In the genomic region with DNA sequence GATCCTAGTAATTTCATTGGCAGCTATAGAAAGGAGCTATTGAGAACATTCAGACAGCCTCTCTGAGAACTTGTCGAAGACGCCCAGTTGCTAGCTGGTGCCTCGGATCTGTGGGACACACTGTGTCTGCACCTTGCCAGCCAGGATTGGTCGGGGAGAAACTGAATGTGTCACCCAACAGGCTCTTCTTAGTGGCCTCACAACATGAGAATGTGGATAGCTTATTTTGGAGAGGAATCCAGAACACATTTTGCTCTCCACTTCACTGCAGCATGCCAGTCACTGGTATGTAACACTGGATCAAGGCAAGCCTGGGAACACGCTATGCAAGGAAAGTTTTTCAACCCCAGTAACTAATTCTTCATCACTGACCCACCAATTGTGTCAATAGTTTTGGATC, we compare ENCODE assay signal across 36 cellular contexts.
"Had no signal": no experiment of that assay in that cellular context is flagged by ENCODE, and none has a peak within 500 bp of the region (broad histone marks: within the 10 kb centered on the region; RNA-seq: fewer than 3 reads in every experiment).

No MANE protein-coding gene starts in this region.

- H3K4me3 Mint-ChIP-seq: activated CD4-positive, alpha-beta memory T cell treated with anti-CD3 and anti-CD28 coated beads, Interleukin-2, amount 10 ng/mL, durations not matched to agents 7 days and 5 days; activated CD8-positive, alpha-beta memory T cell treated with anti-CD3 and anti-CD28 coated beads, Interleukin-2, amount 10 ng/mL, durations not matched to agents 7 days and 5 days; activated naive CD4-positive, alpha-beta T cell treated with anti-CD3 and anti-CD28 coated beads, Interleukin-2, amount 10 ng/mL, durations not matched to agents 7 days and 5 days; activated naive CD8-positive, alpha-beta T cell; activated naive CD8-positive, alpha-beta T cell treated with anti-CD3 and anti-CD28 coated beads, Interleukin-2, amount 50 U/mL, for 24 hours; brain had no signal

- H3K9ac ChIP-seq: KMS-11 had no signal

- H3K4me1 Mint-ChIP-seq: activated CD4-positive, alpha-beta memory T cell treated with anti-CD3 and anti-CD28 coated beads, Interleukin-2, amount 10 ng/mL, durations not matched to agents 7 days and 5 days; activated CD8-positive, alpha-beta memory T cell treated with anti-CD3 and anti-CD28 coated beads, Interleukin-2, amount 10 ng/mL, durations not matched to agents 7 days and 5 days; activated naive CD4-positive, alpha-beta T cell treated with anti-CD3 and anti-CD28 coated beads, Interleukin-2, amount 10 ng/mL, durations not matched to agents 7 days and 5 days; activated naive CD8-positive, alpha-beta T cell treated with anti-CD3 and anti-CD28 coated beads, Interleukin-2, amount 50 U/mL, for 24 hours had no signal

- H3K27me3 ChIP-seq: Peyer's patch had no signal

- ATAC-seq: activated CD8-positive, alpha-beta memory T cell treated with anti-CD3 and anti-CD28 coated beads, Interleukin-2, amount 10 ng/mL, durations not matched to agents 7 days and 5 days; activated naive CD8-positive, alpha-beta T cell treated with anti-CD3 and anti-CD28 coated beads, Interleukin-2, amount 50 U/mL, for 24 hours; PC-3 had no signal

- H3K27ac Mint-ChIP-seq: activated CD4-positive, alpha-beta memory T cell treated with anti-CD3 and anti-CD28 coated beads, Interleukin-2, amount 10 ng/mL, durations not matched to agents 7 days and 5 days; activated CD8-positive, alpha-beta memory T cell treated with anti-CD3 and anti-CD28 coated beads, Interleukin-2, amount 10 ng/mL, durations not matched to agents 7 days and 5 days; activated naive CD4-positive, alpha-beta T cell treated with anti-CD3 and anti-CD28 coated beads, Interleukin-2, amount 10 ng/mL, durations not matched to agents 7 days and 5 days; activated naive CD8-positive, alpha-beta T cell; activated naive CD8-positive, alpha-beta T cell treated with anti-CD3 and anti-CD28 coated beads, Interleukin-2, amount 50 U/mL, for 24 hours; brain had no signal

- H3K9me3 ChIP-seq: Peyer's patch had no signal

- H3K4me3 ChIP-seq: Peyer's patch had no signal

- H3K36me3 Mint-ChIP-seq: activated CD8-positive, alpha-beta memory T cell treated with anti-CD3 and anti-CD28 coated beads, Interleukin-2, amount 10 ng/mL, durations not matched to agents 7 days and 5 days; activated naive CD4-positive, alpha-beta T cell treated with anti-CD3 and anti-CD28 coated beads, Interleukin-2, amount 10 ng/mL, durations not matched to agents 7 days and 5 days; activated naive CD8-positive, alpha-beta T cell; brain had no signal

- DNase-seq: activated CD4-positive, alpha-beta memory T cell treated with anti-CD3 and anti-CD28 coated beads, Interleukin-2, amount 10 ng/mL, durations not matched to agents 7 days and 5 days; activated CD4-positive, alpha-beta T cell treated with anti-CD3 and anti-CD28 coated beads for 1 hour; activated CD4-positive, alpha-beta T cell treated with anti-CD3 and anti-CD28 coated beads for 48 hours; activated CD4-positive, CD25-positive, alpha-beta regulatory T cell; activated CD8-positive, alpha-beta memory T cell treated with anti-CD3 and anti-CD28 coated beads for 24 hours; activated CD8-positive, alpha-beta memory T cell treated with anti-CD3 and anti-CD28 coated beads, Interleukin-2, amount 10 ng/mL, durations not matched to agents 7 days and 5 days; activated CD8-positive, alpha-beta memory T cell treated with anti-CD3 and anti-CD28 coated beads, Interleukin-2, amount 50 U/mL, for 48 hours; activated effector memory CD4-positive, alpha-beta T cell treated with Interleukin-2 at 50 U/mL for 16 hours; activated naive CD4-positive, alpha-beta T cell treated with anti-CD3 and anti-CD28 coated beads, Interleukin-2, amount 10 ng/mL, durations not matched to agents 7 days and 5 days; activated naive CD8-positive, alpha-beta T cell treated with anti-CD3 and anti-CD28 coated beads, Interleukin-2, amount 50 U/mL, for 24 hours; activated T-cell treated with anti-CD3 and anti-CD28 coated beads, Interleukin-2, amount 50 U/mL, for 48 hours; anterior cingulate cortex; central memory CD4-positive, alpha-beta T cell; MM.1S; NCI-H1092 treated with DMSO at 0.1 percent for 48 hours; NCI-H1417; NCI-H146; NCI-H187; NCI-H2029 treated with DMSO at 0.1 percent for 48 hours; NCI-H2107; NCI-H2171; NCI-H510A; NCI-H526; NCI-H748 treated with DMSO at 0.1 percent for 48 hours; NK-92 treated with Interleukin-12 subunit alpha and Interleukin-12 subunit beta, amount 100 ng/mL, for 24 hours; PC-3; Peyer's patch; RPMI8226; SW 1271; T-helper 1 cell; T-helper 2 cell; T-helper 9 cell had no signal

- H3K27me3 Mint-ChIP-seq: activated naive CD4-positive, alpha-beta T cell treated with anti-CD3 and anti-CD28 coated beads, Interleukin-2, amount 10 ng/mL, durations not matched to agents 7 days and 5 days had no signal

- H3K9me3 Mint-ChIP-seq: activated CD4-positive, alpha-beta memory T cell treated with anti-CD3 and anti-CD28 coated beads, Interleukin-2, amount 10 ng/mL, durations not matched to agents 7 days and 5 days; activated naive CD4-positive, alpha-beta T cell treated with anti-CD3 and anti-CD28 coated beads, Interleukin-2, amount 10 ng/mL, durations not matched to agents 7 days and 5 days; activated naive CD8-positive, alpha-beta T cell treated with anti-CD3 and anti-CD28 coated beads, Interleukin-2, amount 50 U/mL, for 24 hours had no signal

- H3K4me2 ChIP-seq: KMS-11 had no signal

- H3K27ac ChIP-seq: KMS-11, Peyer's patch, VCaP had no signal

- H3K4me1 ChIP-seq: Peyer's patch had no signal

- H3K36me3 ChIP-seq: Peyer's patch had no signal
